8 cellular contexts compared by ENCODE assay signal in the genomic region with DNA sequence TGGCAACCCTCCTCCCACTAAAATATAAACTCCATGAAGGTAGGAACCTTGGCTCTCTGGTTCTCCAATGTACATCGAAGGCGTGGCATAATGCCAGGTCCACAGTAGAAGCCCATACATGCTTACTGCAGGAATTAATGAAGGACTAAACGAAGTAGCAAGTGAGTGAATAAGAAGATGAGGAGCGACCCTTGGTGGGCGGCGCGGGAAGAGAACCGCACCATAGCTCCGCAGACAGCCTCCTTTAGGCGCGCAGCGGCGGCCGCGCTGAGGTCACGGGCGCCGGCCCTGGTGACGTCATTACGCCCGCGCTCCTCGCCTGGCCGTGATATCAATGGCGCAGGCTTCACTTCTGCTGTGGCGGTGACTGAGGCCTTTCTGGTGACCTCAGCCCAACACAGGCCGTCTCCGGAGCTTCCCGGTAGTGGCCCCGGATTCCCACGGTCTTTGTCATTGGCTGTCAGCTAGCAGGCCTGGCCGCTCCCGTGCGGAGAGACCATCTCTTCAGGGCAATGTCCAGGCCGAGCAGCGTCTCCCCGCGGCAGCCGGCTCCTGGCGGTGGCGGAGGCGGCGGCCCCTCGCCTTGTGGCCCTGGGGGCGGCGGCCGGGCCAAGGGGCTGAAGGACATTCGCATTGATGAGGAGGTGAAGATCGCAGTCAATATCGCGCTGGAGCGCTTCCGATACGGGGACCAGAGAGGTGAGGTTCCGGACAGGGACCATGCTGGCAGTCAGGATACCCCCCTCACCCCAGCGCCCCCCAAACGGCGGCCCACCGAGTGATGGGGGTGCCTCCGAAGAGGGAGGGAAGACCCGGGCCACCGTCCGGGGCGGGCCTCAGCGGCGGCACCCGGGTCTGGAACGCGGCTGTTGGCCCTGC. TPM values are rescaled to one million over a fixed set of nuclear protein-coding genes. Genes with fewer than 3 reads are reported as not detected.
DNase-seq lines count a peak whose midpoint lies in the region; ATAC-seq, FAIRE-seq and TF ChIP-seq lines count a peak whose summit lies in the region.

A gene (plus strand): TSS at position 311 of the 879 bp plus-strand sequence. CDS start 202 bp downstream, at position 513.

- BruUV-seq in endothelial cell of umbilical vein (replicated peaks; lab: Mats Ljungman, UMichigan) = TSS peak; percentile 28

- H3K27ac ChIP-seq in OCI-LY1 (ENCODE audit: low read depth, low read length, poor library complexity, severe bottlenecking) (no peak within 1 kb of the TSS), endothelial cell of umbilical vein (ENCODE audit: insufficient read depth, low read depth, low read length) (peak within 1 kb of the TSS; percentile 70)

- TF ChIP-seq POLR2A in endothelial cell of umbilical vein (IDR thresholded peaks at IDR 0.05; ENCODE audit: low read depth, low read length) = peak; percentile 92

- H3K36me3 ChIP-seq in OCI-LY1 (ENCODE audit: insufficient read depth, low read length) (peaks cover 28% of the 10 kb centered on the region), endothelial cell of umbilical vein (ENCODE audit: control insufficient read depth in 2 of 2, extremely low read depth in 1 of 2, insufficient read depth in 2 of 2, low read length in 2 of 2) (peaks cover 0 to 3% of the 10 kb centered on the region in 2 experiments)

- H3K9me2 ChIP-seq in OCI-LY1 (ENCODE audit: low read depth, low read length) = no peaks in the 10 kb centered on the region

- peaks cover 23% of the 10 kb centered on the region for H3K4me1 ChIP-seq in OCI-LY1 (ENCODE audit: insufficient read depth, low read length, severe bottlenecking)
- H3K4me1 ChIP-seq in endothelial cell of umbilical vein (ENCODE audit: control insufficient read depth, extremely low read depth, insufficient read depth, low read length) = peaks cover 15% of the 10 kb centered on the region

- no peaks in the 10 kb centered on the region for H4K20me1 ChIP-seq in OCI-LY1 (ENCODE audit: insufficient read depth, low read length)
- no peaks in the 10 kb centered on the region for H4K20me1 ChIP-seq in endothelial cell of umbilical vein (replicated peaks; ENCODE audit: control insufficient read depth, extremely low read depth, insufficient read depth, low read length)

- dilution Hi-C loops in endothelial cell of umbilical vein (cut with MboI; ENCODE audit: extremely low pct_ligation_motif_present, low sequenced_read_pairs) = no loop called here

- H3K4me2 ChIP-seq in OCI-LY1 (ENCODE audit: low read length) (peak within 1 kb of the TSS; percentile 93), endothelial cell of umbilical vein (ENCODE audit: insufficient read depth, low read length) (peak within 1 kb of the TSS; percentile 95)

- H2AFZ ChIP-seq in OCI-LY1 (ENCODE audit: low read length) = no peak within 1 kb of the TSS
- H2AFZ ChIP-seq in endothelial cell of umbilical vein (ENCODE audit: low read depth, low read length) = peak within 1 kb of the TSS; percentile 83

- FAIRE-seq in endothelial cell of umbilical vein (lab: Jason Lieb, UNC) = peak; percentile 66

- peak within 1 kb of the TSS; percentile 89 for H3K4me3 ChIP-seq in OCI-LY1 (ENCODE audit: low read depth, low read length, poor library complexity, severe bottlenecking)
- H3K4me3 ChIP-seq in endothelial cell of umbilical vein (replicated peaks in 1 of 3; ENCODE audit: insufficient read depth in 1 of 3, low read depth in 1 of 3, low read length in 3 of 3) = peak within 1 kb of the TSS; percentile 72 to 91 (median 87)

- POLR2A ChIA-PET in endothelial cell of umbilical vein (lab: Charles Lee) = interaction anchor here (0.6 to 1.2 kb wide), 2 partner anchors 20 to 537 kb away, joined by 3 read pairs; a partner anchor contains a TSS

- peak; percentile 41; the same call in 1 of the 2 replicates for TF ChIP-seq CTCF in OCI-LY1 (IDR thresholded peaks at IDR 0.05; ENCODE audit: low read length)
- TF ChIP-seq CTCF in endothelial cell of umbilical vein (IDR thresholded peaks at IDR 0.05; ENCODE audit: extremely low read depth in 1 of 2, insufficient read depth in 1 of 2, low read depth in 1 of 2, low read length in 2 of 2) = peak; percentile 9 to 34

- intact Hi-C loops in endothelial cell of umbilical vein (cut with micrococcal nuclease) = loop anchor here (1.0 to 10.0 kb wide), 7 partner anchors 25 to 591 kb away; a partner anchor contains a TSS

- H3K9ac ChIP-seq in OCI-LY1 (ENCODE audit: low read length) = peak within 1 kb of the TSS; percentile 88
- H3K9ac ChIP-seq in endothelial cell of umbilical vein (replicated peaks; ENCODE audit: extremely low read depth, insufficient read depth, low read length) = peak within 1 kb of the TSS; percentile 87

- CTCF ChIA-PET in endothelial cell of umbilical vein (lab: Charles Lee) = interaction anchor here (0.8 to 3.4 kb wide), 10 partner anchors 9 to 517 kb away, joined by 3 to 34 read pairs (median 4); a partner anchor contains a TSS

- H3K27me3 ChIP-seq in OCI-LY1 (ENCODE audit: insufficient read depth, low read length) = no peaks in the 10 kb centered on the region
- peaks cover 2 to 12% of the 10 kb centered on the region in 2 experiments for H3K27me3 ChIP-seq in endothelial cell of umbilical vein (ENCODE audit: control insufficient read depth in 2 of 2, insufficient read depth in 2 of 2, low read length in 2 of 2)

- H3K9me3 ChIP-seq in OCI-LY1 (ENCODE audit: low read length) (no peaks in the 10 kb centered on the region), endothelial cell of umbilical vein (replicated peaks; ENCODE audit: control insufficient read depth, insufficient read depth, low read length) (no peaks in the 10 kb centered on the region)

- peak; percentile 99 for ATAC-seq in GM21381 (IDR thresholded peaks at IDR 0.05; ENCODE audit: unreplicated experiment)

- DNase-seq in D341Med (ENCODE audit: low spot score) (peak; percentile 92), HUDEP-2 (lab: John Stamatoyannopoulos, UW; ENCODE audit: unreplicated experiment in 76 of 76) (peak in 74 of 76 experiments; percentile 19 to 84 (median 68)), endothelial cell of umbilical vein (ENCODE audit: low read depth, low spot score) (peak; percentile 90), middle frontal gyrus (ENCODE audit: extremely low spot score, low spot score) (peak; percentile 72)
- peak; percentile 94 for DNase-seq in activated CD8-positive, alpha-beta memory T cell treated with anti-CD3 and anti-CD28 coated beads, Interleukin-2, amount 50 U/mL, for 48 hours
- peak; percentile 66 to 69 for DNase-seq in stimulated activated CD8-positive, alpha-beta memory T cell treated with anti-CD3 and anti-CD28 coated beads, Interleukin-4, amount 100 ng/mL, for 1 hour (ENCODE audit: low read depth in 2 of 2, low spot score in 1 of 2)

- no peaks in the 10 kb centered on the region for H3K9me1 ChIP-seq in endothelial cell of umbilical vein (replicated peaks; ENCODE audit: control insufficient read depth, extremely low read depth, insufficient read depth, low read length)

- H3K79me2 ChIP-seq in OCI-LY1 (ENCODE audit: insufficient read depth, low read length) (peaks cover 26% of the 10 kb centered on the region), endothelial cell of umbilical vein (ENCODE audit: control insufficient read depth, insufficient read depth, low read length) (peaks cover 27% of the 10 kb centered on the region)

- H3F3A ChIP-seq in OCI-LY1 (ENCODE audit: insufficient read depth, low read length) = no peaks in the 10 kb centered on the region

TF ChIP-seq in endothelial cell of umbilical vein, 7 proteins besides CTCF, POLR2A, EP300 and RAD21:
- TF ChIP-seq, protein P1, sequence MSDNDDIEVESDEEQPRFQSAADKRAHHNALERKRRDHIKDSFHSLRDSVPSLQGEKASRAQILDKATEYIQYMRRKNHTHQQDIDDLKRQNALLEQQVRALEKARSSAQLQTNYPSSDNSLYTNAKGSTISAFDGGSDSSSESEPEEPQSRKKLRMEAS (IDR thresholded peaks at IDR 0.05; ENCODE audit: insufficient read depth, insufficient read length) = no peak
- TF ChIP-seq POLR2AphosphoS5 (IDR thresholded peaks at IDR 0.05; ENCODE audit: insufficient read depth, low read depth, low read length) (peak; percentile 81), GATA2 (IDR thresholded peaks at IDR 0.05; ENCODE audit: insufficient read depth, insufficient read length, low read depth, low read length) (no peak), EZH2 (IDR thresholded peaks at IDR 0.05; ENCODE audit: borderline replicate concordance, low read depth, low read length, severe bottlenecking) (no peak), FOS (IDR thresholded peaks at IDR 0.05; ENCODE audit: borderline replicate concordance, insufficient read depth, low read length) (peak; percentile 9), JUN (IDR thresholded peaks at IDR 0.05; ENCODE audit: borderline replicate concordance, insufficient read depth, insufficient read length, low read depth) (peak; percentile 80), MYC (IDR thresholded peaks at IDR 0.05; ENCODE audit: low read depth, low read length) (no peak)

RNA-seq across cellular contexts. Expression of the gene that starts here (rescaled TPM):
- total RNA-seq in endothelial cell of umbilical vein = 33.2 and 40.7 TPM in 2 replicates
- polyA plus RNA-seq in endothelial cell of umbilical vein = 5.5 and 7.6 TPM in 2 replicates
- 4.7 and 5.6 TPM in 2 replicates for polyA plus RNA-seq in endothelial cell of umbilical vein (2011; cell fraction: cytosol; rRNA removed)
- 45.5 and 52.7 TPM in 2 replicates for polyA plus RNA-seq in endothelial cell of umbilical vein (2011; cell fraction: nucleus; rRNA removed)
- 15.0 and 17.2 TPM in 2 replicates for polyA plus RNA-seq in endothelial cell of umbilical vein (2012)
- 30.0 and 40.8 TPM in 2 replicates for polyA minus RNA-seq in endothelial cell of umbilical vein
- polyA minus RNA-seq in endothelial cell of umbilical vein (2011; cell fraction: cytosol; rRNA and poly(A)+ RNA removed) = 6.1 TPM
- 73.1 and 87.2 TPM in 2 replicates for polyA minus RNA-seq in endothelial cell of umbilical vein (2011; cell fraction: nucleus; rRNA and poly(A)+ RNA removed)
